Comparison of ENCODE assay signal across 8 cellular contexts in the genomic region with DNA sequence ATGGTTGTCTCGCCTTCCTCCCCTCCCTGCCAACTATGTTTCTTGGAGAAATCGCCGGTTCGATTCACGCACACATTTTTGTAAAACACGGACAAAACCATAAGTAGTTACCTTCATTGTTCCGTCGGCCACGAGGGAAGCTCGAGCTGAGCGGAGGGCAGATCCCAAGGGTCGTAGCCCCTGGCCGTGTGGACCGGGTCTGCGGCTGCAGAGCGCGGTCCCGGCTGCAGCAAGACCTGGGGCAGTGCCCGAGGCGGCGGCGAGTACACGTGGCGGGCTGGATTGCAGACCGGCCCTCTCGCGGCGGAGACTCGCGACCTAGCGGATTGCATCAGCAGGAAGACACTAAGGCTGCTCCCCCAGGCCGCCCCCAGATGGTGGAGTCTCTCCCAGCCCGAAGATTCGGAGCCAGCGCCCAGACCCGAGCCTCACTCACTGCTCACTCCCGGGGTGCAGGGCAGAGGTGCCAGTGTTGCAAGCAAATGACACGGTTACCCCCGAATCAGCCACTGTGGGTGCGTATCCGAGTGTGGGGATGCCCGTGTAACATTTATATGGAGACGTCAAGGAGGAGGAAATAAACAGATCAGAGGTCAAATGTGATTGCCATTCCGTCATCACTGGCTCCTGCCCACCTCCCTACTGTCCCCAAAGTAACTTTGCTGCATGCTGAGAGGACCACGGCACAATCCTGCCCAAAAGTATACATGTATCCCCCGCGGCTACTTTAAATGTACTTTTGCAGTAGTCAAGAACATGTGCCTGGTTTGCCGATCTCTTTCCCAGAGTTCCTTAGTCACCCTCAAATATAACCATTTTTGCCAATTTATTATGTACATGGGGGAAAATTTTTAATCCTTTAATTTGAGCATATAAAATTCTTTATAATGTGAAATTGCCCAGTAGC. TPM values are rescaled to one million over a fixed set of nuclear protein-coding genes. Genes with fewer than 3 reads are reported as not detected.
DNase-seq lines count a peak whose midpoint lies in the region; ATAC-seq and TF ChIP-seq lines count a peak whose summit lies in the region.

Gene BCAT1, minus strand, starts transcription at position 286 of the 907 bp plus-strand sequence. Its CDS starts 169 bp downstream, at position 117.

- intact Hi-C loops in Right ventricle myocardium superior (cut with DNase I) (no loop called here), ovary (cut with DNase I) (no loop called here)

- peak within 1 kb of the TSS in 1 of 2 donors; percentile 49 for H3K27ac ChIP-seq in ovary

- peaks cover 28% of the 10 kb centered on the region for H3K36me3 ChIP-seq in NT2/D1 (ENCODE audit: insufficient read depth, insufficient read length, low read length)
- H3K36me3 ChIP-seq in ovary, result no peaks in the 10 kb centered on the region

- TF ChIP-seq CTCF in ovary (IDR thresholded peaks at IDR 0.05), result peak in 1 of 3 donors; percentile 22

- H3K4me3 ChIP-seq in NT2/D1 (ENCODE audit: insufficient read length, low read depth) (peak within 1 kb of the TSS; percentile 96), ovary (peak within 1 kb of the TSS; percentile 54)

- ATAC-seq in HG02870 (IDR thresholded peaks at IDR 0.05; ENCODE audit: unreplicated experiment) (peak; percentile 31), Right ventricle myocardium superior (ENCODE audit: poor library complexity) (peak; percentile 88)

- TF ChIP-seq EP300 in ovary (IDR thresholded peaks at IDR 0.05), result no peak

- H3K9ac ChIP-seq in NT2/D1 (ENCODE audit: insufficient read length, low read depth), result peak within 1 kb of the TSS; percentile 99

- H3K36me3 Mint-ChIP-seq in activated naive CD4-positive, alpha-beta T cell treated with anti-CD3 and anti-CD28 coated beads, Interleukin-2, amount 50 U/mL, for 24 hours, result no peaks in the 10 kb centered on the region

- H3K27me3 Mint-ChIP-seq in activated naive CD4-positive, alpha-beta T cell treated with anti-CD3 and anti-CD28 coated beads, Interleukin-2, amount 50 U/mL, for 24 hours, result peaks cover 33% of the 10 kb centered on the region

- no peaks in the 10 kb centered on the region for H3K9me3 ChIP-seq in NT2/D1 (ENCODE audit: insufficient read depth, low read length)
- no peaks in the 10 kb centered on the region for H3K9me3 ChIP-seq in ovary

- peaks cover 6% of the 10 kb centered on the region for H3K9me3 Mint-ChIP-seq in activated naive CD4-positive, alpha-beta T cell treated with anti-CD3 and anti-CD28 coated beads, Interleukin-2, amount 50 U/mL, for 24 hours

- H3K27me3 ChIP-seq in NT2/D1 (ENCODE audit: insufficient read depth, insufficient read length) (no peaks in the 10 kb centered on the region), ovary (no peaks in the 10 kb centered on the region)

- DNase-seq in NCI-H2029 treated with DMSO at 0.1 percent for 48 hours (lab: John Stamatoyannopoulos, UW) (peak; percentile 2), NCI-H2029 (lab: John Stamatoyannopoulos, UW) (no peak), NT2/D1 (ENCODE audit: low read depth, low spot score) (peak; percentile 93), Right ventricle myocardium superior (peak; percentile 86), ovary (peak; percentile 75 to 84 (median 77))
- DNase-seq in effector CD4-positive, alpha-beta T cell, result no peak

- peak within 1 kb of the TSS; percentile 95 for H3K27ac Mint-ChIP-seq in activated naive CD4-positive, alpha-beta T cell treated with anti-CD3 and anti-CD28 coated beads, Interleukin-2, amount 50 U/mL, for 24 hours

- WGBS in ovary, 3 donors, result 6 to 8% (median 7%) methylated on average over 44 to 48 of the region's 48 CpGs

- peaks cover 37% of the 10 kb centered on the region for H3K4me1 Mint-ChIP-seq in activated naive CD4-positive, alpha-beta T cell treated with anti-CD3 and anti-CD28 coated beads, Interleukin-2, amount 50 U/mL, for 24 hours

- H3K4me3 Mint-ChIP-seq in activated naive CD4-positive, alpha-beta T cell treated with anti-CD3 and anti-CD28 coated beads, Interleukin-2, amount 50 U/mL, for 24 hours, result peak within 1 kb of the TSS; percentile 89

- TF ChIP-seq POLR2A in ovary (IDR thresholded peaks at IDR 0.05), result no peak

- H3K4me1 ChIP-seq in NT2/D1 (ENCODE audit: insufficient read depth, insufficient read length) (peaks cover 2% of the 10 kb centered on the region), ovary (ENCODE audit: insufficient read depth) (peaks cover 5% of the 10 kb centered on the region)

RNA-seq across cellular contexts. Expression of gene BCAT1, which starts in this region (rescaled TPM):
- total RNA-seq in Right ventricle myocardium superior, result 5.1 TPM
- total RNA-seq in ovary, result 100 to 1,000 TPM in 1 of 7 donors, 10 to 100 TPM in 6; 14.9 to 106 (median 36.2) TPM
- polyA plus RNA-seq in ovary, result 10 to 100 TPM; 12.0 to 18.3 TPM

Comparison
In these comparisons a context has a peak if more than half of its experiments do, and no peak if none do; other contexts are left out.
1. DNase-seq: peak in NCI-H2029 treated with DMSO at 0.1 percent for 48 hours (single experiment), NT2/D1 (single experiment), Right ventricle myocardium superior (single experiment) and ovary (5 of 5); none in NCI-H2029 (single experiment) and effector CD4-positive, alpha-beta T cell (single experiment).